Comparison of ENCODE assay signal across 8 cellular contexts in genomic region chr13:49652691-49653305, GRCh38. TPM values are rescaled to one million over a fixed set of nuclear protein-coding genes. Genes with fewer than 3 reads are reported as not detected.
DNase-seq lines count a peak whose midpoint lies in the region; ATAC-seq and TF ChIP-seq lines count a peak whose summit lies in the region.

No MANE protein-coding gene starts in this region.

- H3K27ac Mint-ChIP-seq in activated CD4-positive, alpha-beta T cell treated with anti-CD3 and anti-CD28 coated beads, Interleukin-2, amount 10 ng/mL, durations not matched to agents 7 days and 5 days = no peak overlapping the region

- no peak overlapping the region for H3K4me3 ChIP-seq in fibroblast of pulmonary artery (replicated peaks; ENCODE audit: low read depth, low read length)

- peak; percentile 79 for ATAC-seq in SK-N-SH treated with all-trans-retinoic acid at 6 μM for 48 hours

- no peaks in the 10 kb centered on the region for H3K9me3 Mint-ChIP-seq in activated CD4-positive, alpha-beta T cell treated with anti-CD3 and anti-CD28 coated beads, Interleukin-2, amount 10 ng/mL, durations not matched to agents 7 days and 5 days

- no peak overlapping the region for H3K4me3 Mint-ChIP-seq in activated CD4-positive, alpha-beta T cell treated with anti-CD3 and anti-CD28 coated beads, Interleukin-2, amount 10 ng/mL, durations not matched to agents 7 days and 5 days

- DNase-seq in activated CD4-positive, alpha-beta T cell treated with anti-CD3 and anti-CD28 coated beads, Interleukin-2, amount 10 ng/mL, durations not matched to agents 7 days and 5 days = peak; percentile 25
- DNase-seq in activated CD4-positive, alpha-beta T cell treated with anti-CD3 and anti-CD28 coated beads for 4 hours = no peak
- DNase-seq in Kasumi-1 (lab: John Stamatoyannopoulos, UW) (peak; percentile 76 to 87), fibroblast of pulmonary artery (ENCODE audit: low read depth) (peak; percentile 35), retina (peak; percentile 58), GOT3 (lab: John Stamatoyannopoulos, UW) (no peak), T1000 (lab: John Stamatoyannopoulos, UW) (no peak)

- CTCF ChIA-PET in activated CD4-positive, alpha-beta T cell treated with anti-CD3 and anti-CD28 coated beads, Interleukin-2, amount 10 ng/mL, durations not matched to agents 7 days and 5 days (lab: Charles Lee) = interaction anchor here (1.3 to 2.1 kb wide), 2 partner anchors 23 to 34 kb away, joined by 3 to 5 read pairs; no protein-coding TSS in a partner anchor

- H3K27me3 Mint-ChIP-seq in activated CD4-positive, alpha-beta T cell treated with anti-CD3 and anti-CD28 coated beads, Interleukin-2, amount 10 ng/mL, durations not matched to agents 7 days and 5 days = no peaks in the 10 kb centered on the region

- H3K36me3 Mint-ChIP-seq in activated CD4-positive, alpha-beta T cell treated with anti-CD3 and anti-CD28 coated beads, Interleukin-2, amount 10 ng/mL, durations not matched to agents 7 days and 5 days (ENCODE audit: low read depth) = no peaks in the 10 kb centered on the region

- TF ChIP-seq CTCF in fibroblast of pulmonary artery (IDR thresholded peaks at IDR 0.05; ENCODE audit: low read length, missing control alignments) = peak; percentile 41

- H3K4me1 Mint-ChIP-seq in activated CD4-positive, alpha-beta T cell treated with anti-CD3 and anti-CD28 coated beads, Interleukin-2, amount 10 ng/mL, durations not matched to agents 7 days and 5 days = no peaks in the 10 kb centered on the region

- POLR2A ChIA-PET in activated CD4-positive, alpha-beta T cell treated with anti-CD3 and anti-CD28 coated beads, Interleukin-2, amount 10 ng/mL, durations not matched to agents 7 days and 5 days (lab: Charles Lee) = no interaction called here

TF ChIP-seq in SK-N-SH treated with all-trans-retinoic acid at 6 μM for 48 hours, 23 proteins besides CTCF, POLR2A, EP300 and RAD21:
- TF ChIP-seq ZC3H10 (CRISPR knock-in tag; IDR thresholded peaks at IDR 0.05) = no peak
- no peak for TF ChIP-seq CSDC2 (CRISPR knock-in tag; IDR thresholded peaks at IDR 0.05)
- TF ChIP-seq ZNF565 (CRISPR knock-in tag; conservative IDR thresholded peaks at IDR 0.05; ENCODE audit: low read depth) = no peak
- no peak for TF ChIP-seq PPARA (CRISPR knock-in tag; IDR thresholded peaks at IDR 0.05; ENCODE audit: borderline replicate concordance)
- TF ChIP-seq SNAI2 (CRISPR knock-in tag; IDR thresholded peaks at IDR 0.05) = no peak

RNA-seq across cellular contexts. Expression of gene ARL11, which starts 24.5 kb away (rescaled TPM):
- total RNA-seq in activated CD4-positive, alpha-beta T cell treated with anti-CD3 and anti-CD28 coated beads, Interleukin-2, amount 10 ng/mL, durations not matched to agents 7 days and 5 days = 1 to 10 TPM; 2.1 to 2.3 TPM

RNA-seq across cellular contexts. Expression of gene EBPL, which starts 38.5 kb away (rescaled TPM):
- 10 to 100 TPM; 36.5 to 37.4 TPM for total RNA-seq in activated CD4-positive, alpha-beta T cell treated with anti-CD3 and anti-CD28 coated beads, Interleukin-2, amount 10 ng/mL, durations not matched to agents 7 days and 5 days

Comparison
In these comparisons a context has a peak if more than half of its experiments do, and no peak if none do; other contexts are left out.
1. DNase-seq: peak in activated CD4-positive, alpha-beta T cell treated with anti-CD3 and anti-CD28 coated beads, Interleukin-2, amount 10 ng/mL, durations not matched to agents 7 days and 5 days (single experiment), Kasumi-1 (2 of 2), fibroblast of pulmonary artery (single experiment) and retina (single experiment); none in activated CD4-positive, alpha-beta T cell treated with anti-CD3 and anti-CD28 coated beads for 4 hours (0 of 2), GOT3 (single experiment) and T1000 (single experiment).